Comparison of ENCODE assay signal across 8 cellular contexts in the genomic region with DNA sequence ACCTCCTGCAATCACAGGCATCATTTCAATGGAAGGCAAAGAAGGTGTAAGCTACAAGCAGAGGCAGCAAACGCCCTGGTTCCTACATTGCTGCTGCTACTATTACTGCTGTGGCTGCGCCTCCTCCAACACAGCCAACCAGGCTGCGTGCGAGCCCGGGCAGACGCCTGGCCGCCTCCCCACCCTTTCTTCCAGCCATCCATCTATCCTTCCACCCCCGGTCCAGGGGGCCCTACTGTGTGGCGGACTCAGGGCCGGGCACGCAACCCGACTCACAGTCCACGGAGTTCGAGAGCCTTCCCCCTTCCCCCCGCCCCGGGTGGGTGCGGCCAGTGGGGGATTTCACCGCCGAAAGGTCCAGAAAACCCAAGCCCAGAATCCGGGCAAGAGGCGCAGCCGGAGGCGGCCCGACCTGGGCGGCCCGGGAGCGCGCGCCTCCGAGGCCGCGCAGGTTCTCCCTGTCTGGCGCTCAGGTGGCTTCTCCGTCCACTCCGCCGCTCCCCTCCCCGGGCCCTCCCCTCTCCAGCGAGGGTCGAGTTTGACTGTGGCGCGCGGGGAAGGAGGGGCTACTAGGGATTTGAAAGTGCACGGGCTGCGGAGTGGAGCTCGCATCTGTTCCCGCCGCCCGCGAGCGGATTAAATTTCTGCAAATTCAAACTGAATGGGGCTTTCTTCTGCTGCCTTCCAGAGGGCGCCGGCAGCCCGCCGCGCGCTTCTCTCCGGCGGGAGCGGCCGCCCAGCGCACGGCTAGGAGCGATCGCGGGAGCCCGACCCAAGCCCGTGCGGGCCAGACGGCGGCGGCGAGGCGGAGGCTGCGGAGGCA. TPM values are rescaled to one million over a fixed set of nuclear protein-coding genes. Genes with fewer than 3 reads are reported as not detected.
DNase-seq lines count a peak whose midpoint lies in the region; ATAC-seq lines count a peak whose summit lies in the region.

A gene (plus strand): TSS at position 569 of the 823 bp plus-strand sequence. CDS start 655 bp downstream, outside the sequence.

- H3K4me3 ChIP-seq in iPS-11a (ENCODE audit: low read depth, low read length): peak within 1 kb of the TSS; percentile 66

- ATAC-seq in sciatic nerve (peak; percentile 47), HG03521 (IDR thresholded peaks at IDR 0.05; ENCODE audit: unreplicated experiment) (no peak)

- DNase-seq in activated naive CD4-positive, alpha-beta T cell treated with anti-CD3 and anti-CD28 coated beads, Interleukin-2, amount 50 U/mL, for 16 hours: no peak
- DNase-seq in NCI-H2227 (lab: John Stamatoyannopoulos, UW; ENCODE audit: unreplicated experiment) (peak; percentile 87), anterior cingulate cortex (lab: John Stamatoyannopoulos, UW) (peak in 33 of 58 donors; percentile 11 to 80 (median 49)), sciatic nerve (ENCODE audit: low spot score) (peak; percentile 64), putamen (ENCODE audit: low spot score) (no peak)

- peak within 1 kb of the TSS; percentile 82 for H3K4me3 Mint-ChIP-seq in activated naive CD4-positive, alpha-beta T cell treated with anti-CD3 and anti-CD28 coated beads, Interleukin-2, amount 50 U/mL, for 24 hours

- intact Hi-C loops in sciatic nerve (cut with DNase I): no loop called here

- peaks cover 42% of the 10 kb centered on the region for H3K27me3 Mint-ChIP-seq in activated naive CD4-positive, alpha-beta T cell treated with anti-CD3 and anti-CD28 coated beads, Interleukin-2, amount 50 U/mL, for 24 hours

- peaks cover 7% of the 10 kb centered on the region for H3K4me1 Mint-ChIP-seq in activated naive CD4-positive, alpha-beta T cell treated with anti-CD3 and anti-CD28 coated beads, Interleukin-2, amount 50 U/mL, for 24 hours

- no peaks in the 10 kb centered on the region for H3K9me3 Mint-ChIP-seq in activated naive CD4-positive, alpha-beta T cell treated with anti-CD3 and anti-CD28 coated beads, Interleukin-2, amount 50 U/mL, for 24 hours

- no peaks in the 10 kb centered on the region for H3K36me3 Mint-ChIP-seq in activated naive CD4-positive, alpha-beta T cell treated with anti-CD3 and anti-CD28 coated beads, Interleukin-2, amount 50 U/mL, for 24 hours

- no peak within 1 kb of the TSS for H3K27ac Mint-ChIP-seq in activated naive CD4-positive, alpha-beta T cell treated with anti-CD3 and anti-CD28 coated beads, Interleukin-2, amount 50 U/mL, for 24 hours

RNA-seq across cellular contexts. Expression of the gene that starts here (rescaled TPM):
- total RNA-seq in sciatic nerve: 0.53 TPM

Comparison
In these comparisons a context has a peak if more than half of its experiments do, and no peak if none do; other contexts are left out.
1. Peak in DNase-seq and ATAC-seq in sciatic nerve; RNA of the gene not detected or under 1 TPM.
2. DNase-seq: peak in NCI-H2227 (single experiment) and anterior cingulate cortex (33 of 58); none in activated naive CD4-positive, alpha-beta T cell treated with anti-CD3 and anti-CD28 coated beads, Interleukin-2, amount 50 U/mL, for 16 hours (single experiment) and putamen (single experiment).